In the genomic region with DNA sequence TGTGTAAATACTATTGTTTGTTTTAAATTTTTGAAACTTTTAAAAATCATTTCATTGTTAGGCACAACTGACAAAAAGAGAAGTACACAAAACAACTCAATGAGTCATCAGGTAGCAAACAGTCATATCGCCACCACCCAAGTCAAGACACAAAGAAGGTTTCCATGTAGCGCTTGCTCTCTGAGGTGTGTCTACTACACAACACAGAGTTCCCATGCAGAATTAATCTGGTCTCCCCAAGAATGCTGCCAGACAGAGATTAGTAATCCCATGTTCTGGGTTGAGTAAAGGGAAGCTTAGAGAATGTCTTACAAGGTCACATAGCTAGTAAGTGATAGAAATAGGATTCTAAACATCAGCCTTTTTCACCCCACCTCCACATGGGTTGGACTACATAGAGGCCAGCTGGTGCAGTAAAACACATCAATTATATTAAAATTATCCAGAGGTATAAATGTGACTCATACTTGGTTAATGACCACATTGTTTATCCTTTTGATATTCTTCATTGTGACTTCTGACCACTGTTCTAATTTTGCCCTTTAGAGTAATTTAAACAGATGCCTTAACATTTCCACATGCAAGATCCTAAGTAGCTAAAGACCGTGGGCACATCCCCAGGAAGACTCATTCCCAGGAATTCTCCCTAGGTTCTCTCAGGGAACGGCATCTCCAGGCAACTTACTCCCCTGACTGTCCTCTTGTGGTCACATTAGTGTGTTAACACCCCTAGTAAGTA, we compare ENCODE assay signal across 22 cellular contexts.
A peak's percentile ranks its signal among the peaks of the same experiment; 100 is the strongest.
DNase-seq lines count a peak whose midpoint lies in the region; ATAC-seq and TF ChIP-seq lines count a peak whose summit lies in the region.
"Had no signal": no experiment of that assay in that cellular context is flagged by ENCODE, and none has a peak within 500 bp of the region (broad histone marks: within the 10 kb centered on the region; RNA-seq: fewer than 3 reads in every experiment).

No MANE protein-coding gene starts in this region.

- intact Hi-C loops in tibial artery (cut with DNase I; ENCODE audit: low total_unique reads), result no loop called here

- TF ChIP-seq CTCF in AG09319 (IDR thresholded peaks at IDR 0.05; ENCODE audit: low read depth, low read length) (peak; percentile 4), tibial artery (IDR thresholded peaks at IDR 0.05) (no peak)

- no peaks in the 10 kb centered on the region for H3K36me3 ChIP-seq in tibial artery
- H3K36me3 ChIP-seq: BLaER1, SJCRH30 had no signal

- ATAC-seq in HG03025 (IDR thresholded peaks at IDR 0.05; ENCODE audit: low FRiP score, unreplicated experiment) (no peak), GM21423 (IDR thresholded peaks at IDR 0.05; ENCODE audit: unreplicated experiment) (no peak), GM19351 (IDR thresholded peaks at IDR 0.05; ENCODE audit: unreplicated experiment) (no peak)
- ATAC-seq: A549, Panc1 had no signal

- H3K27ac ChIP-seq in tibial artery, result no peak overlapping the region
- H3K27ac ChIP-seq: A549, BLaER1, SJCRH30 had no signal

- no peak overlapping the region for H3K4me3 ChIP-seq in tibial artery
- H3K4me3 ChIP-seq: A549, BLaER1, SJCRH30 had no signal

- H3K9me3 ChIP-seq in tibial artery, result no peaks in the 10 kb centered on the region
- H3K9me3 ChIP-seq: A549, BLaER1, Caco-2, SJCRH30 had no signal

- H3K27me3 ChIP-seq in tibial artery, result no peaks in the 10 kb centered on the region
- H3K27me3 ChIP-seq: BLaER1, SJCRH30 had no signal

- DNase-seq in AG09319 (ENCODE audit: extremely low read depth, low read depth) (peak; percentile 8), H4 (ENCODE audit: low spot score) (peak; percentile 11), astrocyte of the hippocampus (ENCODE audit: low read depth, low spot score) (peak; percentile 18), iris pigment epithelial cell (ENCODE audit: low read depth) (peak; percentile 1), tibial artery (no peak)
- DNase-seq: Caco-2; CD4-positive, alpha-beta T cell; DMS 273 treated with DMSO at 0.1 percent for 48 hours; Kasumi-1; NCI-H1092 treated with DMSO at 0.1 percent for 48 hours; NCI-H146; NCI-H2029; NCI-H2227 treated with DMSO at 0.1 percent for 48 hours; NCI-H510A; NCI-H748 treated with DMSO at 0.1 percent for 48 hours; SJCRH30 had no signal

- H3K4me1 ChIP-seq in tibial artery, result no peaks in the 10 kb centered on the region
- H3K4me1 ChIP-seq: A549, BLaER1, Caco-2, SJCRH30 had no signal

Comparison
In these comparisons a context has a peak if more than half of its experiments do, and no peak if none do; other contexts are left out.
1. DNase-seq: peak in AG09319 (single experiment), H4 (single experiment), astrocyte of the hippocampus (single experiment) and iris pigment epithelial cell (single experiment); none in tibial artery (0 of 2).